In genomic region chr16:47132310-47132709, GRCh38 we compare ENCODE assay signal across 19 cellular contexts. TPM values are rescaled to one million over a fixed set of nuclear protein-coding genes. Genes with fewer than 3 reads are reported as not detected.
DNase-seq lines count a peak whose midpoint lies in the region; ATAC-seq and TF ChIP-seq lines count a peak whose summit lies in the region.
"Had no signal": no experiment of that assay in that cellular context is flagged by ENCODE, and none has a peak within 500 bp of the region (broad histone marks: within the 10 kb centered on the region; RNA-seq: fewer than 3 reads in every experiment).

No MANE protein-coding gene starts in this region.

- no TSS peak for BruUV-seq in IMR-90 (replicated peaks; lab: Mats Ljungman, UMichigan)

- no peak overlapping the region for H2AK9ac ChIP-seq in IMR-90 (replicated peaks; ENCODE audit: low read depth, low read length, poor library complexity)

- no peak overlapping the region for H2BK120ac ChIP-seq in IMR-90 (ENCODE audit: low read depth, low read length)

- H3K14ac ChIP-seq in IMR-90 (replicated peaks; ENCODE audit: low read depth, low read length): no peak overlapping the region

- H2AFZ ChIP-seq in IMR-90 (replicated peaks; ENCODE audit: low read length, poor library complexity): no peak overlapping the region

- H4K5ac ChIP-seq in IMR-90 (ENCODE audit: low read depth, low read length): no peak overlapping the region

- no peak overlapping the region for H3K9ac ChIP-seq in IMR-90 (ENCODE audit: low read depth, low read length)

- dilution Hi-C loops in IMR-90 (cut with HindIII; ENCODE audit: low sequenced_read_pairs, unreplicated experiment): no loop called here

- no peaks in the 10 kb centered on the region for H3K9me3 Mint-ChIP-seq in chondrocyte (ENCODE audit: low read depth)
- no peaks in the 10 kb centered on the region for H3K9me3 Mint-ChIP-seq in osteocyte (ENCODE audit: unreplicated experiment)
- H3K9me3 Mint-ChIP-seq: activated CD4-positive, alpha-beta T cell treated with anti-CD3 and anti-CD28 coated beads, Interleukin-2, amount 10 ng/mL, durations not matched to agents 7 days and 5 days; H9; naive thymus-derived CD4-positive, alpha-beta T cell; stimulated activated naive B cell treated with anti-CD40 and anti-IgM and Interleukin-4, amounts not matched to agents 10 μg/mL and 1 μg/mL and 100 μg/mL, for 72 hours had no signal

- no peaks in the 10 kb centered on the region for H4K20me1 ChIP-seq in IMR-90 (ENCODE audit: insufficient read depth, low read length)

- no peak overlapping the region for H3K4me3 ChIP-seq in IMR-90 (ENCODE audit: insufficient read depth, low read depth, low read length)
- H3K4me3 ChIP-seq: pancreas, sigmoid colon, thyroid gland had no signal

- H3K4me3 Mint-ChIP-seq in chondrocyte (ENCODE audit: unreplicated experiment): no peak overlapping the region
- H3K4me3 Mint-ChIP-seq in osteocyte (ENCODE audit: unreplicated experiment): no peak overlapping the region
- H3K4me3 Mint-ChIP-seq: activated CD4-positive, alpha-beta T cell treated with anti-CD3 and anti-CD28 coated beads, Interleukin-2, amount 10 ng/mL, durations not matched to agents 7 days and 5 days; B cell; H9; naive thymus-derived CD4-positive, alpha-beta T cell; stimulated activated naive B cell treated with anti-CD40 and anti-IgM and Interleukin-4, amounts not matched to agents 10 μg/mL and 1 μg/mL and 100 μg/mL, for 72 hours had no signal

- H2BK20ac ChIP-seq in IMR-90 (ENCODE audit: low read depth, low read length): no peak overlapping the region

- no peak for TF ChIP-seq RAD21 in IMR-90 (IDR thresholded peaks at IDR 0.05; ENCODE audit: low read length)

- H2BK15ac ChIP-seq in IMR-90 (ENCODE audit: low read depth, low read length): no peak overlapping the region

- H2BK5ac ChIP-seq in IMR-90 (ENCODE audit: low read depth, low read length, poor library complexity, severe bottlenecking): no peak overlapping the region

- H4K91ac ChIP-seq in IMR-90 (ENCODE audit: insufficient read depth, low read depth, low read length): no peak overlapping the region

- peaks cover 2% of the 10 kb centered on the region; the same call in 1 of the 2 replicates for H3K9me1 ChIP-seq in IMR-90 (ENCODE audit: insufficient read depth, low read length)

- intact Hi-C loops in IMR-90 (cut with micrococcal nuclease): loop anchor here (10.0 kb wide), 1 partner anchor 1412 kb away; no protein-coding TSS in a partner anchor

- no peak overlapping the region for H3K27ac ChIP-seq in IMR-90 (ENCODE audit: insufficient read depth, low read length)
- H3K27ac ChIP-seq: pancreas, sigmoid colon, thyroid gland had no signal

- H3K9me3 ChIP-seq in IMR-90 (ENCODE audit: control insufficient read depth, insufficient read depth, low read length): no peaks in the 10 kb centered on the region
- H3K9me3 ChIP-seq: pancreas, sigmoid colon, thyroid gland had no signal

- H3K79me1 ChIP-seq in IMR-90 (ENCODE audit: low read depth in 1 of 2, low read length in 2 of 2): peaks cover 7 to 28% of the 10 kb centered on the region in 2 experiments; a peak in 3 of 4 replicates

- H3K4me2 ChIP-seq in IMR-90 (ENCODE audit: low read depth, low read length): no peak overlapping the region

- ATAC-seq in IMR-90 (ENCODE audit: low read depth): peak; percentile 37
- ATAC-seq: naive thymus-derived CD4-positive, alpha-beta T cell; pancreas; stimulated activated naive B cell treated with anti-CD40 and anti-IgM and Interleukin-4, amounts not matched to agents 10 μg/mL and 1 μg/mL and 100 μg/mL, for 72 hours had no signal

- no peak for TF ChIP-seq CTCF in IMR-90 (conservative IDR thresholded peaks at IDR 0.05; ENCODE audit: low read depth, low read length)
- peak; percentile 43 for TF ChIP-seq CTCF in chondrocyte (IDR thresholded peaks at IDR 0.05)
- TF ChIP-seq CTCF in osteocyte (IDR thresholded peaks at IDR 0.05): peak; percentile 24
- no peak for TF ChIP-seq CTCF in GM10266 (IDR thresholded peaks at IDR 0.05; ENCODE audit: control insufficient read depth, insufficient read depth, low read depth, missing control alignments)

- peak; percentile 5 for DNase-seq in IMR-90
- peak; percentile 16 for DNase-seq in SK-MEL-5 (ENCODE audit: low read depth, low spot score)
- DNase-seq in chondrocyte (ENCODE audit: low spot score): no peak
- no peak for DNase-seq in osteocyte (ENCODE audit: extremely low spot score, unreplicated experiment)
- no peak for DNase-seq in GM10266 (ENCODE audit: extremely low spot score)
- DNase-seq in middle frontal gyrus (ENCODE audit: extremely low spot score, low spot score): no peak
- DNase-seq in CD1c-positive myeloid dendritic cell (ENCODE audit: extremely low spot score): no peak
- DNase-seq: activated CD4-positive, alpha-beta T cell treated with anti-CD3 and anti-CD28 coated beads, Interleukin-2, amount 10 ng/mL, durations not matched to agents 7 days and 5 days; activated CD8-positive, alpha-beta memory T cell treated with anti-CD3 and anti-CD28 coated beads, Interleukin-2, amount 50 U/mL, for 4 hours; activated effector memory CD4-positive, alpha-beta T cell treated with Interleukin-2 at 50 U/mL for 16 hours; effector CD8-positive, alpha-beta T cell; H9; naive thymus-derived CD4-positive, alpha-beta T cell; NCI-H345; pancreas; sigmoid colon; stimulated activated naive B cell treated with anti-CD40 and anti-IgM and Interleukin-4, amounts not matched to agents 10 μg/mL and 1 μg/mL and 100 μg/mL, for 72 hours; thyroid gland had no signal

- in situ Hi-C loops in IMR-90 (cut with MboI; ENCODE audit: low sequenced_read_pairs): no loop called here
- in situ Hi-C loops in SK-MEL-5 (cut with HindIII; ENCODE audit: low pct_unique_long_range_greater_than_20kb, low sequenced_read_pairs): no loop called here

- H3K36me3 Mint-ChIP-seq in chondrocyte (ENCODE audit: low read depth): no peaks in the 10 kb centered on the region
- H3K36me3 Mint-ChIP-seq in osteocyte (ENCODE audit: unreplicated experiment): no peaks in the 10 kb centered on the region

- no peaks in the 10 kb centered on the region for H3K27me3 ChIP-seq in IMR-90 (ENCODE audit: control insufficient read depth, insufficient read depth, low read length)
- H3K27me3 ChIP-seq: pancreas, sigmoid colon, thyroid gland had no signal

- POLR2A ChIA-PET in IMR-90 (lab: Charles Lee; ENCODE audit: unreplicated experiment): no interaction called here

- H4K8ac ChIP-seq in IMR-90 (ENCODE audit: low read depth in 2 of 2, low read length in 2 of 2): no peak overlapping the region

- no peak overlapping the region for H3K56ac ChIP-seq in IMR-90 (ENCODE audit: extremely low read depth, insufficient read depth, low read length)

- H3K27ac Mint-ChIP-seq in chondrocyte (ENCODE audit: unreplicated experiment): no peak overlapping the region
- H3K27ac Mint-ChIP-seq in osteocyte (ENCODE audit: unreplicated experiment): no peak overlapping the region
- H3K27ac Mint-ChIP-seq: activated CD4-positive, alpha-beta T cell treated with anti-CD3 and anti-CD28 coated beads, Interleukin-2, amount 10 ng/mL, durations not matched to agents 7 days and 5 days; B cell; naive thymus-derived CD4-positive, alpha-beta T cell; stimulated activated naive B cell treated with anti-CD40 and anti-IgM and Interleukin-4, amounts not matched to agents 10 μg/mL and 1 μg/mL and 100 μg/mL, for 72 hours had no signal

- CTCF ChIA-PET in IMR-90 (lab: Yijun Ruan, JAX): interaction anchor here (1.0 to 1.8 kb wide), 2 partner anchors 9 to 12 kb away, joined by 4 to 5 read pairs; partner anchors contain the start of gene NETO2

- H3K4me1 ChIP-seq in IMR-90 (ENCODE audit: control insufficient read depth, insufficient read depth, low read length): no peaks in the 10 kb centered on the region
- H3K4me1 ChIP-seq: pancreas, sigmoid colon, thyroid gland had no signal

- H2AK5ac ChIP-seq in IMR-90 (ENCODE audit: low read depth, low read length): no peak overlapping the region

- H3K4me1 Mint-ChIP-seq in chondrocyte (ENCODE audit: low read depth) (no peaks in the 10 kb centered on the region), osteocyte (ENCODE audit: unreplicated experiment) (peaks cover 3% of the 10 kb centered on the region)
- H3K4me1 Mint-ChIP-seq: stimulated activated naive B cell treated with anti-CD40 and anti-IgM and Interleukin-4, amounts not matched to agents 10 μg/mL and 1 μg/mL and 100 μg/mL, for 72 hours had no signal

- no peaks in the 10 kb centered on the region for H3K27me3 Mint-ChIP-seq in chondrocyte (ENCODE audit: low read depth)
- no peaks in the 10 kb centered on the region for H3K27me3 Mint-ChIP-seq in osteocyte (ENCODE audit: unreplicated experiment)
- H3K27me3 Mint-ChIP-seq: activated CD4-positive, alpha-beta T cell treated with anti-CD3 and anti-CD28 coated beads, Interleukin-2, amount 10 ng/mL, durations not matched to agents 7 days and 5 days; B cell had no signal

- H3K36me3 ChIP-seq in IMR-90 (ENCODE audit: control insufficient read depth, insufficient read depth, low read length): no peaks in the 10 kb centered on the region; the same call in 1 of the 2 replicates
- H3K36me3 ChIP-seq: pancreas, sigmoid colon, thyroid gland had no signal

- no peak for TF ChIP-seq POLR2A in IMR-90 (IDR thresholded peaks at IDR 0.05; ENCODE audit: low read depth, low read length)

- H3K18ac ChIP-seq in IMR-90 (ENCODE audit: low read depth, low read length): no peak overlapping the region

- H3K4ac ChIP-seq in IMR-90 (ENCODE audit: low read depth, low read length): no peak overlapping the region

- no peak overlapping the region for H3K23ac ChIP-seq in IMR-90 (ENCODE audit: low read depth, low read length)

TF ChIP-seq in IMR-90, 13 proteins besides CTCF, POLR2A, EP300 and RAD21:
- TF ChIP-seq NFE2L2 (IDR thresholded peaks at IDR 0.05; ENCODE audit: low read depth, low read length) (no peak), BHLHE40 (IDR thresholded peaks at IDR 0.05; ENCODE audit: low read depth, low read length) (no peak), FOS (IDR thresholded peaks at IDR 0.05; ENCODE audit: low read depth, low read length) (no peak), CEBPB (IDR thresholded peaks at IDR 0.05; ENCODE audit: low read depth, low read length) (no peak), MAZ (IDR thresholded peaks at IDR 0.05; ENCODE audit: borderline replicate concordance, low read depth, low read length) (no peak)

RNA-seq across cellular contexts. Expression of gene NETO2, which starts 11.4 kb away (rescaled TPM):
- total RNA-seq in IMR-90 (2012; rRNA removed) (31.4 and 39.3 TPM in 2 replicates), chondrocyte (9.0 to 10.2 TPM (median 10.1 TPM) in 3 replicates), osteocyte (16.7 and 21.3 TPM in 2 replicates)
- 38.5 and 40.7 TPM in 2 replicates for polyA plus RNA-seq in IMR-90 (2012; rRNA removed)
- 14.6 and 15.3 TPM in 2 replicates for polyA plus RNA-seq in IMR-90 (2012; cell fraction: cytosol; rRNA removed)
- polyA plus RNA-seq in IMR-90 (2012; cell fraction: nucleus; rRNA removed; ENCODE audit: low replicate concordance): 9.6 and 34.3 TPM in 2 replicates
- 53.7 and 64.0 TPM in 2 replicates for total RNA-seq in SK-MEL-5 (2014; rRNA removed; shearing (Covaris generic))
- polyA plus RNA-seq in SK-MEL-5 (2015; cell fraction: cytosol; rRNA removed): 55.9 and 82.0 TPM in 2 replicates
- polyA plus RNA-seq in SK-MEL-5 (2015; cell fraction: nucleus; rRNA removed): 88.2 and 131 TPM in 2 replicates

Comparison
In these comparisons a context has a peak if more than half of its experiments do, and no peak if none do; other contexts are left out.
1. DNase-seq: peak in IMR-90 (single experiment) and SK-MEL-5 (single experiment); none in chondrocyte (single experiment), osteocyte (single experiment), GM10266 (single experiment), middle frontal gyrus (single experiment) and CD1c-positive myeloid dendritic cell (single experiment).
2. CTCF ChIP-seq: peak in chondrocyte (single experiment) and osteocyte (single experiment); none in IMR-90 (single experiment) and GM10266 (single experiment).